Comparison of ENCODE assay signal across 16 cellular contexts in the genomic region with DNA sequence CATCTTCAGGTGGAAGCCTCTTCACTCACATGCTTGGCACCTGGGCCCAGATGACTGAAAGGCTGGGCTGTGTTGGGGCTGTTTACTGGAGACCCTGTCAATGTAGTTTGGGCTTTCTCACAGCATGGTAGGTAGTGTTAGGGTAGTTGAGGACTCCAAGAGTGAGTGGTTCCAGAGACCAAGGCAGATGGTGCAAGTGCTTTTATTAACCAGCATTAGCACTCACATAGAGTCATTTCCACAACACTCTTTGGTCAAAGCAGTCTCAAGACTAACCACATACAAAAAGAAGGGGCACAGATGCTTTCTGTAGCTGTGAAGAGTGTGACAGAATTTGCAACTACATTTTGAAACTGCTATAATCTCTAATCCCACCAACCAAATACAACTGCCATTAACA.
DNase-seq lines count a peak whose midpoint lies in the region; ATAC-seq, FAIRE-seq and TF ChIP-seq lines count a peak whose summit lies in the region.
"Had no signal": no experiment of that assay in that cellular context is flagged by ENCODE, and none has a peak within 500 bp of the region (broad histone marks: within the 10 kb centered on the region; RNA-seq: fewer than 3 reads in every experiment).

No MANE protein-coding gene starts in this region.

- no peak overlapping the region for H3K27ac Mint-ChIP-seq in HFFc6
- H3K27ac Mint-ChIP-seq: activated naive CD8-positive, alpha-beta T cell treated with anti-CD3 and anti-CD28 coated beads for 36 hours; neural progenitor cell had no signal

- peaks cover 18% of the 10 kb centered on the region for H3K9me3 Mint-ChIP-seq in HFFc6

- H3K36me3 ChIP-seq in tibial nerve (no peaks in the 10 kb centered on the region), pancreas (no peaks in the 10 kb centered on the region)
- H3K36me3 ChIP-seq: BLaER1, neural progenitor cell had no signal

- peaks cover 1% of the 10 kb centered on the region; the same call in 1 of the 2 replicates for H3K27me3 Mint-ChIP-seq in HFFc6 (ENCODE audit: insufficient read depth)
- H3K27me3 Mint-ChIP-seq: activated naive CD8-positive, alpha-beta T cell treated with anti-CD3 and anti-CD28 coated beads for 36 hours had no signal

- FAIRE-seq in pancreas (lab: Jason Lieb, UNC) = no peak
- FAIRE-seq: frontal cortex had no signal

- no peaks in the 10 kb centered on the region for H3K4me1 ChIP-seq in tibial nerve
- H3K4me1 ChIP-seq in pancreas = no peaks in the 10 kb centered on the region
- H3K4me1 ChIP-seq: BLaER1, neural progenitor cell had no signal

- no peak for TF ChIP-seq EP300 in tibial nerve (IDR thresholded peaks at IDR 0.05)

- no peak for TF ChIP-seq POLR2A in tibial nerve (IDR thresholded peaks at IDR 0.05)

- DNase-seq in stimulated activated CD4-positive, alpha-beta T cell treated with anti-CD3 and anti-CD28 coated beads, Interleukin-4, amount 100 ng/mL, for 4 hours = no peak
- DNase-seq in tibial nerve (ENCODE audit: low spot score in 2 of 2) (no peak), pancreas (no peak), HFFc6 (no peak)
- DNase-seq: activated naive CD8-positive, alpha-beta T cell treated with anti-CD3 and anti-CD28 coated beads for 36 hours; GDM1; kidney glomerular epithelial cell; SW 1271 had no signal

- peaks cover 62% of the 10 kb centered on the region for H3K4me1 Mint-ChIP-seq in HFFc6 (ENCODE audit: low read depth)
- H3K4me1 Mint-ChIP-seq: neural progenitor cell had no signal

- peaks cover 22% of the 10 kb centered on the region for H3K36me3 Mint-ChIP-seq in HFFc6 (ENCODE audit: low read depth)
- H3K36me3 Mint-ChIP-seq: neural progenitor cell had no signal

- no peak overlapping the region for H3K4me3 Mint-ChIP-seq in HFFc6
- H3K4me3 Mint-ChIP-seq: activated naive CD8-positive, alpha-beta T cell treated with anti-CD3 and anti-CD28 coated beads for 36 hours; neural progenitor cell had no signal

- H3K4me3 ChIP-seq in tibial nerve (no peak overlapping the region), pancreas (no peak overlapping the region)
- H3K4me3 ChIP-seq: BLaER1, coronary artery, neural progenitor cell had no signal

- H3K9me3 ChIP-seq in tibial nerve (peaks cover 0 to 9% (median 3%) of the 10 kb centered on the region in 4 donors), pancreas (no peaks in the 10 kb centered on the region)

- ATAC-seq in GM18498 (IDR thresholded peaks at IDR 0.05; ENCODE audit: unreplicated experiment) (peak; percentile 95), GM19395 (IDR thresholded peaks at IDR 0.05; ENCODE audit: unreplicated experiment) (peak; percentile 98), HG02763 (IDR thresholded peaks at IDR 0.05; ENCODE audit: unreplicated experiment) (peak; percentile 86), HG03460 (IDR thresholded peaks at IDR 0.05; ENCODE audit: unreplicated experiment) (peak; percentile 98), pancreas (no peak)

- no peak for TF ChIP-seq CTCF in tibial nerve (IDR thresholded peaks at IDR 0.05)
- TF ChIP-seq CTCF in pancreas (IDR thresholded peaks at IDR 0.05) = no peak
- no peak for TF ChIP-seq CTCF in HFFc6 (IDR thresholded peaks at IDR 0.05)

- intact Hi-C loops in pancreas (cut with DNase I) = no loop called here

- no peak overlapping the region for H3K27ac ChIP-seq in tibial nerve
- H3K27ac ChIP-seq in pancreas = no peak overlapping the region
- H3K27ac ChIP-seq: BLaER1, coronary artery, neural progenitor cell had no signal

- no peaks in the 10 kb centered on the region for H3K27me3 ChIP-seq in tibial nerve
- no peaks in the 10 kb centered on the region for H3K27me3 ChIP-seq in pancreas
- H3K27me3 ChIP-seq: BLaER1, neural progenitor cell had no signal

Comparison
In these comparisons a context has a peak if more than half of its experiments do, and no peak if none do; other contexts are left out.
1. ATAC-seq: peak in GM18498 (single experiment), GM19395 (single experiment), HG02763 (single experiment) and HG03460 (single experiment); none in pancreas (0 of 4).